In the genomic region with DNA sequence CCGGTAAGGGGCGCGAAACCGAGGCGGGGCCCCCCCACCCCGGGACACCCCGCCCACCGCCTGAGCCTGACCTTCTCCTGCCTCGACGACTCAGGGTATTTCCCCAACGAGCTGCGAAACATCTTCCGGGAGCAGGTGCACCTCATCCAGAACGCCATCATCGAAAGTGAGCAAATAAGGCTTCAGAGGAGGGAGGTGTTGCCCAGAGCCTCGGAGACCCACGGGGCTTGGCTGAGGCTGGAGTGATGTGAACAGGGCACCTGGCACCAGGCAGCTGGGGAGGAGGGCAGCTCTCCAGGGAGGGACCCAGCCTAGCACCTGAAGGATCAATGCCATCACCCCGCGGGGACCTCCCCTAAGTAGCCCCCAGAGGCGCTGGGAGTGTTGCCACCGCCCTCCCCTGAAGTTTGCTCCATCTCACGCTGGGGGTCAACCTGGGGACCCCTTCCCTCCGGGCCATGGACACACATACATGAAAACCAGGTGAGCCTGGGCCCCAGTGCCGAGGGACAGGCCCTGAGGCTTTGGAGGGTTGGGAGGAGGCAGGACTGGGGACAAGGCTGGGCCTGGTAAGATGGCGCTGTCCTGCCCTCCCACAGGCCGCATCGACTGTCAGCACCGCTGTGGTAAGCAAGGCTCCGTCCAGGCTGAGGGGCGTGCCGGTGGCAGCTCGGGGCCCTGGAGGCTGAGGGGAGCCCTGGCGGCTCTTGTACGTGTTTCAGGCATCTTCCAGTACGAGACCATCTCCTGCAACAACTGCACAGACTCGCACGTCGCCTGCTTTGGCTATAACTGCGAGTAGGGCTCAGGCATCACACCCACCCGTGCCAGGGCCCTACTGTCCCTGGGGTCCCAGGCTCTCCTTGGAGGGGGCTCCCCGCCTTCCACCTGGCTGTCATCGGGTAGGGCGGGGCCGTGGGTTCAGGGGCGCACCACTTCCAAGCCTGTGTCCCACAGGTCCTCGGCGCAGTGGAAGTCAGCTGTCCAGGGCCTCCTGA, we compare ENCODE assay signal across 8 cellular contexts. TPM values are rescaled to one million over a fixed set of nuclear protein-coding genes. Genes with fewer than 3 reads are reported as not detected.
A peak's percentile ranks its signal among the peaks of the same experiment; 100 is the strongest.
DNase-seq lines count a peak whose midpoint lies in the region; TF ChIP-seq lines count a peak whose summit lies in the region.

No MANE protein-coding gene starts in this region.

- H3K9me3 ChIP-seq in effector memory CD4-positive, alpha-beta T cell (ENCODE audit: control insufficient read depth, low read length): no peaks in the 10 kb centered on the region
- no peaks in the 10 kb centered on the region for H3K9me3 ChIP-seq in parathyroid adenoma (ENCODE audit: control insufficient read depth, low read length)

- H3K36me3 ChIP-seq in H7 (replicated peaks; ENCODE audit: control insufficient read depth, insufficient read depth, low read length): peaks cover 7% of the 10 kb centered on the region
- H3K36me3 ChIP-seq in effector memory CD4-positive, alpha-beta T cell (ENCODE audit: control insufficient read depth, insufficient read depth, low read length): peaks cover 25% of the 10 kb centered on the region
- no peaks in the 10 kb centered on the region for H3K36me3 ChIP-seq in parathyroid adenoma (ENCODE audit: control insufficient read depth, insufficient read depth, low read length)

- peak overlapping the region; percentile 73 for H2AFZ ChIP-seq in parathyroid adenoma

- H3K79me2 ChIP-seq in parathyroid adenoma: peaks cover 12% of the 10 kb centered on the region

- peak overlapping the region; percentile 81 for H3K4me2 ChIP-seq in parathyroid adenoma (ENCODE audit: low read length)

- H3K4me3 ChIP-seq in H7 (ENCODE audit: insufficient read depth, low read depth, low read length) (peak overlapping the region; percentile 33; the same call in 1 of the 2 replicates), parathyroid adenoma (ENCODE audit: low read depth, low read length) (peak overlapping the region; percentile 48)
- H3K4me3 ChIP-seq in effector memory CD4-positive, alpha-beta T cell (ENCODE audit: insufficient read depth, low read depth, low read length, poor library complexity, severe bottlenecking): peak overlapping the region; percentile 67

- DNase-seq in CD1c-positive myeloid dendritic cell (ENCODE audit: extremely low spot score) (peak; percentile 29), H7 (no peak), EL (no peak), cortex of kidney (lab: John Stamatoyannopoulos, UW) (no peak), SW 1271 (lab: John Stamatoyannopoulos, UW) (no peak)
- DNase-seq in effector memory CD4-positive, alpha-beta T cell: peak; percentile 54 to 63 (median 60)

- H3K27me3 ChIP-seq in H7 (ENCODE audit: control insufficient read depth, insufficient read depth, low read length) (no peaks in the 10 kb centered on the region), parathyroid adenoma (ENCODE audit: control insufficient read depth, insufficient read depth, low read length) (no peaks in the 10 kb centered on the region)
- no peaks in the 10 kb centered on the region for H3K27me3 ChIP-seq in effector memory CD4-positive, alpha-beta T cell (replicated peaks; ENCODE audit: control insufficient read depth, insufficient read depth, low read length, poor library complexity, severe bottlenecking)

- no peak for TF ChIP-seq CTCF in VCaP (conservative IDR thresholded peaks at IDR 0.05)
- no peak for TF ChIP-seq CTCF in parathyroid adenoma (IDR thresholded peaks at IDR 0.05)

- peaks cover 23% of the 10 kb centered on the region for H3K4me1 ChIP-seq in effector memory CD4-positive, alpha-beta T cell (ENCODE audit: control insufficient read depth, insufficient read depth, low read length, poor library complexity, severe bottlenecking)
- H3K4me1 ChIP-seq in parathyroid adenoma: no peaks in the 10 kb centered on the region

- H3K9ac ChIP-seq in parathyroid adenoma: no peak overlapping the region

- H3K27ac ChIP-seq in VCaP (peak overlapping the region; percentile 60), parathyroid adenoma (no peak overlapping the region)
- peak overlapping the region; percentile 91 for H3K27ac ChIP-seq in effector memory CD4-positive, alpha-beta T cell (ENCODE audit: insufficient read depth, low read length, poor library complexity, severe bottlenecking)

RNA-seq across cellular contexts. Expression of a gene that starts 0.9 kb away (rescaled TPM):
- 0.80 and 0.81 TPM in 2 replicates for total RNA-seq in H7 (2014; rRNA removed; shearing (Covaris generic))

RNA-seq across cellular contexts. Expression of a gene that starts 1.5 kb away (rescaled TPM):
- 7.7 and 8.9 TPM in 2 replicates for total RNA-seq in H7 (2014; rRNA removed; shearing (Covaris generic))

RNA-seq across cellular contexts. Expression of a gene that starts 46.6 kb away (rescaled TPM):
- total RNA-seq in H7 (2014; rRNA removed; shearing (Covaris generic)): 130 and 135 TPM in 2 replicates

RNA-seq across cellular contexts. Expression of a gene that starts 53.7 kb away (rescaled TPM):
- total RNA-seq in H7 (2014; rRNA removed; shearing (Covaris generic)): 175 and 177 TPM in 2 replicates

Comparison
In these comparisons a context has a peak if more than half of its experiments do, and no peak if none do; other contexts are left out.
1. DNase-seq: peak in CD1c-positive myeloid dendritic cell (single experiment) and effector memory CD4-positive, alpha-beta T cell (3 of 3); none in H7 (single experiment), EL (single experiment), cortex of kidney (single experiment) and SW 1271 (0 of 2).
2. Peak in every context shown above with its lines, with median percentiles within 50 percentile points of each other: H3K4me3 ChIP-seq.